17 cellular contexts compared by ENCODE assay signal in the genomic region with DNA sequence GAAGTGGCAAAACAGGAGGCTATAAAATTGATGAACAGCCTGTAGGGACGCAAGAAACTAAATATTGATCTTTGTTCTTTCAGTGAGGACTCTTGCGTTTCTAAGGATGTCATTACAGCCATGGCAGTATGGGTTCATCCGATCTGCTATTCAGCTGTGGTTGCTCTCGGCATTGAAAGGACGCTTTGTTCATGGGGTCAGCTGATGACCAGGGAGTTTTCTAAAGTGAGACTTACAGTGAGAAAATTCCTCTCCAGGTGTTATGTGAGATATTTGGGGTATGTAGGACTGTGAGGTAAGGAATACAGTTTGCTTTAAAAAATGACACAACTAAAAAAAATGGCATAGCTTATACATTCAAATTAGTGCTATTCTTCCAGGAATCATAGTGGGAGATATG. TPM values are rescaled to one million over a fixed set of nuclear protein-coding genes. Genes with fewer than 3 reads are reported as not detected.
DNase-seq lines count a peak whose midpoint lies in the region; ATAC-seq and TF ChIP-seq lines count a peak whose summit lies in the region.
"Had no signal": no experiment of that assay in that cellular context is flagged by ENCODE, and none has a peak within 500 bp of the region (broad histone marks: within the 10 kb centered on the region; RNA-seq: fewer than 3 reads in every experiment).

No MANE protein-coding gene starts in this region.

- no peak overlapping the region for H3K4me3 ChIP-seq in mammary epithelial cell (replicated peaks in 1 of 3; ENCODE audit: insufficient read depth in 1 of 3, low read depth in 2 of 3, low read length in 3 of 3)
- H3K4me3 ChIP-seq in neuron (ENCODE audit: low read length): no peak overlapping the region
- H3K4me3 ChIP-seq: A549 had no signal

- no peak overlapping the region for H3K4me3 Mint-ChIP-seq in MCF 10A (ENCODE audit: unreplicated experiment)
- H3K4me3 Mint-ChIP-seq: CD4-positive, alpha-beta T cell had no signal

- H3K4me2 ChIP-seq in mammary epithelial cell (ENCODE audit: insufficient read depth, low read depth, low read length): no peak overlapping the region
- H3K4me2 ChIP-seq: A549, KMS-11 had no signal

- CTCF ChIA-PET in mammary epithelial cell (lab: Charles Lee; ENCODE audit: low non-redundant PET) (no interaction called here), MCF 10A (lab: Yijun Ruan, JAX) (no interaction called here)

- H4K20me1 ChIP-seq in mammary epithelial cell (ENCODE audit: insufficient read depth, low read length): no peaks in the 10 kb centered on the region

- intact Hi-C loops in mammary epithelial cell (cut with micrococcal nuclease) (no loop called here), MCF 10A (cut with micrococcal nuclease) (no loop called here)

- BruUV-seq in mammary epithelial cell (replicated peaks; lab: Mats Ljungman, UMichigan) (no TSS peak), MCF 10A (replicated peaks; lab: Mats Ljungman, UMichigan) (no TSS peak)

- H3K36me3 ChIP-seq in mammary epithelial cell (ENCODE audit: insufficient read depth, low read length) (no peaks in the 10 kb centered on the region), neuron (ENCODE audit: insufficient read depth, low read length) (no peaks in the 10 kb centered on the region)

- H3K79me2 ChIP-seq in mammary epithelial cell (ENCODE audit: insufficient read depth, low read length): no peaks in the 10 kb centered on the region

- H3K27ac Mint-ChIP-seq in MCF 10A (ENCODE audit: low read depth, unreplicated experiment): no peak overlapping the region
- H3K27ac Mint-ChIP-seq: CD4-positive, alpha-beta T cell had no signal

- 57% methylated on average over 5 of the region's 5 CpGs for WGBS in mammary epithelial cell (ENCODE audit: low coverage, missing lambda C conversion rate)

- H3K27me3 ChIP-seq in mammary epithelial cell (ENCODE audit: insufficient read depth, low read length): no peaks in the 10 kb centered on the region
- H3K27me3 ChIP-seq in neuron (ENCODE audit: insufficient read depth, low read length): no peaks in the 10 kb centered on the region

- TF ChIP-seq CTCF in mammary epithelial cell (conservative IDR thresholded peaks at IDR 0.05 in 1 of 2, IDR thresholded peaks at IDR 0.05 in 1 of 2; ENCODE audit: extremely low read depth in 1 of 2, insufficient read depth in 1 of 2, low read depth in 1 of 2, low read length in 2 of 2) (no peak), MCF 10A (IDR thresholded peaks at IDR 0.05; ENCODE audit: unreplicated experiment) (no peak)

- ATAC-seq in HG03025 (IDR thresholded peaks at IDR 0.05; ENCODE audit: low FRiP score, unreplicated experiment) (no peak), HG02588 (IDR thresholded peaks at IDR 0.05; ENCODE audit: unreplicated experiment) (no peak)
- ATAC-seq: A549, PC-3 had no signal

- H3K36me3 Mint-ChIP-seq in MCF 10A (ENCODE audit: insufficient read depth, unreplicated experiment): no peaks in the 10 kb centered on the region

- H3K4me1 Mint-ChIP-seq in MCF 10A (ENCODE audit: insufficient read depth, unreplicated experiment): peaks cover 7% of the 10 kb centered on the region

- H3K27ac ChIP-seq in mammary epithelial cell (ENCODE audit: insufficient read depth, low read depth, low read length): no peak overlapping the region
- H3K27ac ChIP-seq: A549, KMS-11, RWPE1 had no signal

- peak; percentile 47 for DNase-seq in mammary epithelial cell
- DNase-seq in MCF 10A (ENCODE audit: unreplicated experiment): no peak
- DNase-seq in foreskin melanocyte: peak; percentile 26
- DNase-seq in NCI-H510A (lab: John Stamatoyannopoulos, UW): no peak
- DNase-seq: CD4-positive, alpha-beta T cell; GOT3; NCI-H1417 treated with DMSO at 0.1 percent for 48 hours; NCI-H2029 treated with DMSO at 0.1 percent for 48 hours; NCI-H2171; NCI-H526 treated with DMSO at 0.1 percent for 48 hours; PC-3 had no signal

- dilution Hi-C loops in mammary epithelial cell (cut with HindIII; ENCODE audit: low sequenced_read_pairs): no loop called here

- no peaks in the 10 kb centered on the region for H3K9me3 ChIP-seq in mammary epithelial cell (replicated peaks; ENCODE audit: insufficient read depth, low read length)
- peaks cover 2% of the 10 kb centered on the region for H3K9me3 ChIP-seq in neuron (ENCODE audit: low read length)
- H3K9me3 ChIP-seq: A549 had no signal

- in situ Hi-C loops in mammary epithelial cell (cut with MboI; ENCODE audit: low sequenced_read_pairs in 2 of 2): no loop called here

- POLR2A ChIA-PET in MCF 10A (lab: Yijun Ruan, JAX): interaction anchor here (0.6 to 0.8 kb wide), 2 partner anchors 17 to 23 kb away, joined by 3 read pairs; no protein-coding TSS in a partner anchor

- no peak overlapping the region for H3K9ac ChIP-seq in mammary epithelial cell (ENCODE audit: insufficient read depth, low read length)
- H3K9ac ChIP-seq: KMS-11 had no signal

- H2AFZ ChIP-seq in mammary epithelial cell (ENCODE audit: low read depth, low read length) (no peak overlapping the region), neuron (ENCODE audit: low read depth, low read length) (peak overlapping the region; percentile 1)

- no peaks in the 10 kb centered on the region for H3K4me1 ChIP-seq in mammary epithelial cell (ENCODE audit: insufficient read depth, low read length)
- peaks cover 10% of the 10 kb centered on the region for H3K4me1 ChIP-seq in neuron (ENCODE audit: insufficient read depth, low read length)
- H3K4me1 ChIP-seq: A549 had no signal

- H3K9me3 Mint-ChIP-seq in MCF 10A (ENCODE audit: unreplicated experiment): no peaks in the 10 kb centered on the region
- H3K9me3 Mint-ChIP-seq: CD4-positive, alpha-beta T cell had no signal

- H3K27me3 Mint-ChIP-seq in MCF 10A (ENCODE audit: insufficient read depth, unreplicated experiment): no peaks in the 10 kb centered on the region
- H3K27me3 Mint-ChIP-seq: CD4-positive, alpha-beta T cell had no signal

RNA-seq across cellular contexts. Expression of gene PELI1, which starts 52.8 kb away (rescaled TPM):
- 10 to 100 TPM; 18.9 to 26.7 TPM for total RNA-seq in mammary epithelial cell
- polyA plus RNA-seq in mammary epithelial cell: 8.3 TPM
- polyA minus RNA-seq in mammary epithelial cell: 13.1 TPM
- 13.5 and 16.3 TPM in 2 replicates for total RNA-seq in MCF 10A (2022)

Comparison
In these comparisons a context has a peak if more than half of its experiments do, and no peak if none do; other contexts are left out.
1. DNase-seq: peak in mammary epithelial cell (single experiment) and foreskin melanocyte (single experiment); none in MCF 10A (single experiment) and NCI-H510A (single experiment).